In genomic region chr17:28951991-28952975, GRCh38 we compare ENCODE assay signal across 8 cellular contexts. TPM values are rescaled to one million over a fixed set of nuclear protein-coding genes. Genes with fewer than 3 reads are reported as not detected.
DNase-seq lines count a peak whose midpoint lies in the region; ATAC-seq and TF ChIP-seq lines count a peak whose summit lies in the region.

No MANE protein-coding gene starts in this region.

- H3K9me3 Mint-ChIP-seq in progenitor cell of endocrine pancreas (ENCODE audit: low read depth) = no peaks in the 10 kb centered on the region

- ATAC-seq in GM18499 (IDR thresholded peaks at IDR 0.05; ENCODE audit: insufficient read depth, unreplicated experiment) (peak; percentile 38), HG02885 (IDR thresholded peaks at IDR 0.05; ENCODE audit: poor library complexity, unreplicated experiment) (peak; percentile 58), left ventricle myocardium superior (peak; percentile 81)

- H3K4me3 Mint-ChIP-seq in progenitor cell of endocrine pancreas (ENCODE audit: low read depth) = no peak overlapping the region

- H3K27ac Mint-ChIP-seq in progenitor cell of endocrine pancreas = no peak overlapping the region

- peaks cover 18% of the 10 kb centered on the region for H3K4me1 Mint-ChIP-seq in progenitor cell of endocrine pancreas (ENCODE audit: low read depth)

- peaks cover 8% of the 10 kb centered on the region for H3K36me3 Mint-ChIP-seq in progenitor cell of endocrine pancreas (ENCODE audit: insufficient read depth)

- no peaks in the 10 kb centered on the region for H3K27me3 Mint-ChIP-seq in progenitor cell of endocrine pancreas

- TF ChIP-seq CTCF in progenitor cell of endocrine pancreas (IDR thresholded peaks at IDR 0.05; ENCODE audit: unreplicated experiment) = no peak

- peak; percentile 99 for DNase-seq in NCI-H1694 (lab: John Stamatoyannopoulos, UW)
- DNase-seq in T-helper 1 cell = peak; percentile 89 to 99 (median 96)
- DNase-seq in left ventricle myocardium superior = peak; percentile 95
- peak; percentile 87 for DNase-seq in progenitor cell of endocrine pancreas (ENCODE audit: low spot score, unreplicated experiment)
- DNase-seq in ureter (ENCODE audit: low spot score) = peak; percentile 98

- intact Hi-C loops in left ventricle myocardium superior (cut with micrococcal nuclease) = no loop called here

- H3K27ac ChIP-seq in angular gyrus (ENCODE audit: low read depth, low read length) = peak overlapping the region; percentile 100

RNA-seq across cellular contexts. Expression of gene PHF12, which starts 1.0 kb away (rescaled TPM):
- 20.4 TPM for total RNA-seq in left ventricle myocardium superior
- 70.4 and 71.8 TPM in 2 replicates for total RNA-seq in progenitor cell of endocrine pancreas
- total RNA-seq in ureter = 69.4 TPM

RNA-seq across cellular contexts. Expression of gene DHRS13, which starts 49.4 kb away (rescaled TPM):
- 3.8 TPM for total RNA-seq in left ventricle myocardium superior
- 22.4 and 25.9 TPM in 2 replicates for total RNA-seq in progenitor cell of endocrine pancreas
- 27.3 TPM for total RNA-seq in ureter

RNA-seq across cellular contexts. Expression of gene SEZ6, which starts 53.5 kb away (rescaled TPM):
- total RNA-seq in left ventricle myocardium superior (not detected), progenitor cell of endocrine pancreas (9.8 and 10.1 TPM in 2 replicates), ureter (not detected)

RNA-seq across cellular contexts. Expression of gene FLOT2, which starts 54.8 kb away (rescaled TPM):
- total RNA-seq in left ventricle myocardium superior (108 TPM), progenitor cell of endocrine pancreas (125 and 131 TPM in 2 replicates), ureter (255 TPM)

Comparison
In these comparisons a context has a peak if more than half of its experiments do, and no peak if none do; other contexts are left out.
1. Peak in every context shown above with its lines: DNase-seq, ATAC-seq and H3K27ac ChIP-seq.